ENCODE assay signal across 7 cellular contexts in the genomic region with DNA sequence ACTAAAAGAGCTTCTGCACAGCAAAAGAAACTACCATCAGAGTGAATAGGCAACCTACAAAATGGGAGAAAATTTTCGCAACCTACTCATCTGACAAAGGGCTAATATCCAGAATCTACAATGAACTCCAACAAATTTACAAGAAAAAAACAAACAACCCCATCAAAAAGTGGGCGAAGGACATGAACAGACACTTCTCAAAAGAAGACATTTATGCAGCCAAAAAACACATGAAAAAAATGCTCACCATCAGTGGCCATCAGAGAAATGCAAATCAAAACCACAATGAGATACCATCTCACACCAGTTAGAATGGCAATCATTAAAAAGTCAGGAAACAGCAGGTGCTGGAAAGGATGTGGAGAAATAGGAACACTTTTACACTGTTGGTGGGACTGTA. TPM values are rescaled to one million over a fixed set of nuclear protein-coding genes. Genes with fewer than 3 reads are reported as not detected.
A peak's percentile ranks its signal among the peaks of the same experiment; 100 is the strongest.
DNase-seq lines count a peak whose midpoint lies in the region; ATAC-seq and TF ChIP-seq lines count a peak whose summit lies in the region.
"Not testable (repeated sequence)": the region's sequence is repeated elsewhere in the genome, so short reads cannot be mapped to it uniquely, and the experiment has no call there.

No MANE protein-coding gene starts in this region.

- CTCF ChIA-PET in Caco-2 (lab: Charles Lee); OCI-LY7 (lab: Charles Lee; ENCODE audit: unreplicated experiment); Panc1 (lab: Charles Lee): not testable (repeated sequence)

- H3K9me2 ChIP-seq in Loucy (replicated peaks; ENCODE audit: low read depth, low read length); OCI-LY7 (ENCODE audit: insufficient read depth, low read length); hepatocyte (replicated peaks; ENCODE audit: insufficient read depth): not testable (repeated sequence)

- H3K4me3 Mint-ChIP-seq in Caco-2 (ENCODE audit: unreplicated experiment) = not testable (repeated sequence)

- ATAC-seq in Panc1, right lobe of liver: not testable (repeated sequence)

- not testable (repeated sequence) for H3K9me3 ChIP-seq in Caco-2; Loucy (ENCODE audit: insufficient read depth, low read depth, low read length); OCI-LY7 (ENCODE audit: low read length); Panc1 (ENCODE audit: control insufficient read depth, insufficient read depth, low read depth, low read length); hepatocyte (ENCODE audit: low read depth); right lobe of liver

- H4K20me1 ChIP-seq in Loucy (ENCODE audit: insufficient read depth, low read length, poor library complexity, severe bottlenecking); OCI-LY7 (ENCODE audit: insufficient read depth, low read length); hepatocyte (ENCODE audit: insufficient read depth, poor library complexity, severe bottlenecking): not testable (repeated sequence)

- TF ChIP-seq POLR2A in right lobe of liver (IDR thresholded peaks at IDR 0.05) = not testable (repeated sequence)

- not testable (repeated sequence) for H3K4me1 Mint-ChIP-seq in Caco-2 (ENCODE audit: low read depth, unreplicated experiment)

- not testable (repeated sequence) for H3K27me3 ChIP-seq in Caco-2 (replicated peaks; ENCODE audit: control insufficient read depth, insufficient read depth, low read length); Loucy (ENCODE audit: insufficient read depth, low read length, poor library complexity, severe bottlenecking); Panc1 (ENCODE audit: control insufficient read depth, insufficient read depth, low read length); hepatocyte; right lobe of liver

- in situ Hi-C loops in Panc1 (cut with HindIII; ENCODE audit: low pct_unique_long_range_greater_than_20kb, low sequenced_read_pairs) = not testable (repeated sequence)

- H3K9ac ChIP-seq in Loucy (ENCODE audit: low read depth, low read length, poor library complexity, severe bottlenecking) = not testable (repeated sequence)

- intact Hi-C loops in Caco-2 (cut with micrococcal nuclease; ENCODE audit: unreplicated experiment); OCI-LY7 (cut with micrococcal nuclease; ENCODE audit: unreplicated experiment); Panc1 (cut with micrococcal nuclease; ENCODE audit: unreplicated experiment); right lobe of liver (cut with DNase I): not testable (repeated sequence)

- H3K27ac Mint-ChIP-seq in Caco-2 (ENCODE audit: unreplicated experiment) = not testable (repeated sequence)

- not testable (repeated sequence) for H3K4me3 ChIP-seq in Caco-2 (ENCODE audit: low read depth, low read length); Loucy (ENCODE audit: low read length, poor library complexity, severe bottlenecking); OCI-LY7 (ENCODE audit: low read depth, low read length, poor library complexity, severe bottlenecking); Panc1 (ENCODE audit: low read depth in 2 of 2, low read length in 2 of 2); hepatocyte; right lobe of liver

- peaks cover 69% of the 10 kb centered on the region for H3K36me3 Mint-ChIP-seq in Caco-2 (ENCODE audit: insufficient read depth, unreplicated experiment)

- H3K4me1 ChIP-seq in Caco-2; OCI-LY7 (ENCODE audit: insufficient read depth, low read length, poor library complexity, severe bottlenecking); Panc1 (ENCODE audit: control insufficient read depth, insufficient read depth, low read length); hepatocyte (ENCODE audit: insufficient read depth): not testable (repeated sequence)
- peaks cover 13% of the 10 kb centered on the region for H3K4me1 ChIP-seq in Loucy (ENCODE audit: insufficient read depth, low read length, poor library complexity, severe bottlenecking)
- H3K4me1 ChIP-seq in right lobe of liver = peaks cover 0 to 18% (median 6%) of the 10 kb centered on the region in 4 donors

- H3F3A ChIP-seq in Loucy (ENCODE audit: low read depth) = not testable (repeated sequence)

- H3K27ac ChIP-seq in OCI-LY7 (ENCODE audit: low read depth, low read length, poor library complexity, severe bottlenecking); Panc1 (ENCODE audit: low read length): not testable (repeated sequence)
- H3K27ac ChIP-seq in epithelial cell of prostate (peak overlapping the region; percentile 49), hepatocyte (peak overlapping the region; percentile 71), right lobe of liver (peak overlapping the region in 2 of 3 donors; percentile 75 to 87)

- POLR2A ChIA-PET in Caco-2 (lab: Charles Lee); OCI-LY7 (lab: Charles Lee); Panc1 (lab: Charles Lee): not testable (repeated sequence)

- H3K36me3 ChIP-seq in Caco-2 (ENCODE audit: control insufficient read depth, insufficient read depth, low read length); hepatocyte (replicated peaks; ENCODE audit: insufficient read depth, low read depth): not testable (repeated sequence)
- peaks cover 49% of the 10 kb centered on the region for H3K36me3 ChIP-seq in Loucy (ENCODE audit: insufficient read depth, low read length)
- H3K36me3 ChIP-seq in OCI-LY7 (ENCODE audit: insufficient read depth, low read length) = peaks cover 82% of the 10 kb centered on the region
- H3K36me3 ChIP-seq in Panc1 (ENCODE audit: control insufficient read depth, insufficient read depth, low read length) = peaks cover 20% of the 10 kb centered on the region
- H3K36me3 ChIP-seq in right lobe of liver = peaks cover 0 to 56% (median 25%) of the 10 kb centered on the region in 4 donors

- TF ChIP-seq CTCF in Caco-2 (IDR thresholded peaks at IDR 0.05; ENCODE audit: insufficient read depth in 1 of 2, low read depth in 1 of 2, low read length in 1 of 2, severe bottlenecking in 1 of 2, unreplicated experiment in 1 of 2); Loucy (conservative IDR thresholded peaks at IDR 0.05; ENCODE audit: low read length); OCI-LY7 (conservative IDR thresholded peaks at IDR 0.05; ENCODE audit: low read length); Panc1 (IDR thresholded peaks at IDR 0.05); hepatocyte (IDR thresholded peaks at IDR 0.05; ENCODE audit: poor library complexity); right lobe of liver (IDR thresholded peaks at IDR 0.05): not testable (repeated sequence)

- H3K4me2 ChIP-seq in Loucy (ENCODE audit: low read depth, low read length, poor library complexity, severe bottlenecking) = peak overlapping the region; percentile 19
- not testable (repeated sequence) for H3K4me2 ChIP-seq in OCI-LY7 (ENCODE audit: low read length); hepatocyte

- H3K27me3 Mint-ChIP-seq in Caco-2 (ENCODE audit: insufficient read depth, unreplicated experiment) = not testable (repeated sequence)

- H2AFZ ChIP-seq in Loucy (ENCODE audit: low read length); OCI-LY7 (ENCODE audit: low read length); hepatocyte: not testable (repeated sequence)

- 96% methylated on average over 2 of the region's 2 CpGs for WGBS in hepatocyte (ENCODE audit: low lambda C conversion rate, missing lambda C conversion rate)
- no CpG with 5 or more reads among the region's 2 CpGs for WGBS in right lobe of liver (ENCODE audit: insufficient coverage, low coverage, low lambda C conversion rate, missing lambda C conversion rate)

- not testable (repeated sequence) for H3K79me2 ChIP-seq in Loucy (ENCODE audit: insufficient read depth, low read length); OCI-LY7 (ENCODE audit: insufficient read depth, low read depth, low read length); hepatocyte

- DNase-seq in Caco-2; OCI-LY7 (ENCODE audit: low spot score); Panc1 (ENCODE audit: low read depth, low spot score); epithelial cell of prostate (ENCODE audit: low read depth, low spot score); hepatocyte (ENCODE audit: low spot score); right lobe of liver: not testable (repeated sequence)

- H3K9me3 Mint-ChIP-seq in Caco-2 (ENCODE audit: unreplicated experiment) = not testable (repeated sequence)

- TSS peak; percentile 5 for BruUV-seq in Caco-2 (replicated peaks; lab: Mats Ljungman, UMichigan)
- TSS peak; percentile 8 for BruUV-seq in OCI-LY7 (replicated peaks; lab: Mats Ljungman, UMichigan)
- BruUV-seq in Panc1 (replicated peaks; lab: Mats Ljungman, UMichigan) = TSS peak; percentile 9

RNA-seq across cellular contexts. Expression of a gene that starts 17.2 kb away (rescaled TPM):
- total RNA-seq in Caco-2 (2022) (59.7 and 64.1 TPM in 2 replicates), OCI-LY7 (2022) (42.1 and 51.1 TPM in 2 replicates), Panc1 (2021; ENCODE audit: unreplicated experiment) (97.2 TPM), hepatocyte (45.2 and 55.7 TPM in 2 replicates), right lobe of liver (100 to 1,000 TPM in 4 of 6 experiments, 10 to 100 TPM in 2; 43.5 to 141 (median 103) TPM)
- 25.7 and 34.6 TPM in 2 replicates for total RNA-seq in OCI-LY7 (2014; rRNA removed; shearing (Covaris generic))
- 78.9 TPM for polyA plus RNA-seq in Panc1 (2012; ENCODE audit: insufficient read length)
- 84.5 and 96.9 TPM in 2 replicates for polyA plus RNA-seq in hepatocyte

RNA-seq across cellular contexts. Expression of a gene that starts 49.1 kb away (rescaled TPM):
- total RNA-seq in Caco-2 (2022) = 50.7 and 53.3 TPM in 2 replicates
- total RNA-seq in OCI-LY7 (2014; rRNA removed; shearing (Covaris generic)) = 41.2 and 45.7 TPM in 2 replicates
- total RNA-seq in OCI-LY7 (2022) = 54.5 and 54.8 TPM in 2 replicates
- total RNA-seq in Panc1 (2021; ENCODE audit: unreplicated experiment) = 55.7 TPM
- polyA plus RNA-seq in Panc1 (2012; ENCODE audit: insufficient read length) = 24.1 TPM
- 65.6 and 75.7 TPM in 2 replicates for total RNA-seq in hepatocyte
- 18.7 and 23.2 TPM in 2 replicates for polyA plus RNA-seq in hepatocyte
- total RNA-seq in right lobe of liver = 10 to 100 TPM; 30.2 to 44.9 (median 39.6) TPM

RNA-seq across cellular contexts. Expression of a gene that starts 49.6 kb away (rescaled TPM):
- 2.4 and 3.3 TPM in 2 replicates for total RNA-seq in Caco-2 (2022)
- 8.8 and 8.9 TPM in 2 replicates for total RNA-seq in OCI-LY7 (2014; rRNA removed; shearing (Covaris generic))
- total RNA-seq in OCI-LY7 (2022) = 10.8 and 12.7 TPM in 2 replicates
- total RNA-seq in Panc1 (2021; ENCODE audit: unreplicated experiment) = 1.8 TPM
- polyA plus RNA-seq in Panc1 (2012; ENCODE audit: insufficient read length) = 0.47 TPM
- 4.3 and 5.8 TPM in 2 replicates for total RNA-seq in hepatocyte
- 1.1 and 1.9 TPM in 2 replicates for polyA plus RNA-seq in hepatocyte
- total RNA-seq in right lobe of liver = 1 to 10 TPM in 5 of 6 experiments, under 1 TPM in 1; 0.89 to 1.9 (median 1.7) TPM
